8 cellular contexts compared by ENCODE assay signal in the genomic region with DNA sequence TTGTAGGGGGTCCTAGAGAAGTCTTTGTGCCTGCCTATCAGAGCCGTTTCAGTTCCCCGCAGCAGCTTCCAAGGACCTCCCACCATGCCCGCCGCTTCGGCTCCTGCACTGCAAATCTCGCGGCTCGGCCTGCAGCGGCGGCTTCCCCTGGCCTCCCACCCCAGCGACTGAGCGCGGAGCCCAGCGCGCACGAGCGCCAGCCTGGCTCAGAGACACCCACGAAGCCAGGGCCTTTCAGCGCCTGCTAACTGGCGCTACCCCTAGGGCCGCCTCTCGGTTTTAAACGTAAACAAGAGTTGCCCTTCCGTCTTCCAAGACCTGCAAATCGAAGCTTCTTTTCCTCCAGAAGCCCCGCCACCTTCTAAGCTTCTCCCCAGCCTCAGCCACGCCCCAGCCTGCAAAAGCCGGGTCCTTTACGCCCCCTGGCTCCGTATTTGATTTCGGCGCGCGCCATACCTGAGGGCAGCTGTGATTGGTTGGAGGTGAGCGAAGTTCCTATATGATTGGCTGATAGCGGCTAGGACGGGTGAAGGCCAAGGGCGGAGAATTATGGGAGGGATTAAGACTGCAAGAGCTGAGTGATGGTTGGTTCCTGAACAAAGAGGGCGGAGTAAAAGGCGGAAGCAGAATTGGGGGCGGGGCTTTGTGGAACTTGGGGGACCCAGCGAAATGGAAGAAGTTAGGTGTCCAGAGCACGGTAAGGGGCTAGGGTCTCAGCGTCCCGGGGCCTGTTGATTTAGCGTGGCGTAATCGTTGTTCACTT. TPM values are rescaled to one million over a fixed set of nuclear protein-coding genes. Genes with fewer than 3 reads are reported as not detected.
DNase-seq lines count a peak whose midpoint lies in the region; ATAC-seq, FAIRE-seq and TF ChIP-seq lines count a peak whose summit lies in the region.

A gene (plus strand): TSS at position 649 of the 763 bp plus-strand sequence. CDS start 21 bp downstream, at position 670.

- WGBS in pancreas, 2 donors: 0% methylated on average over 48 of the region's 48 CpGs
- WGBS in tibial nerve, 2 donors: 0 to 1% methylated on average over 30 to 39 of the region's 48 CpGs

- ATAC-seq in HG02678 (IDR thresholded peaks at IDR 0.05; ENCODE audit: unreplicated experiment) (peak; percentile 95), Right ventricle myocardium superior (ENCODE audit: poor library complexity) (peak; percentile 99), pancreas (peak; percentile 93 to 98 (median 97))

- peak; percentile 99 for DNase-seq in GM12864 (ENCODE audit: low read depth)
- DNase-seq in NCI-H1105 treated with DMSO at 0.1 percent for 48 hours (lab: John Stamatoyannopoulos, UW): peak; percentile 100
- peak; percentile 99 for DNase-seq in SKM-1 treated with dmso at 0.1 percent for 144 hours (lab: John Stamatoyannopoulos, UW; ENCODE audit: unreplicated experiment)
- peak; percentile 97 for DNase-seq in activated naive CD8-positive, alpha-beta T cell treated with anti-CD3 and anti-CD28 coated beads for 36 hours
- DNase-seq in Right ventricle myocardium superior: peak; percentile 90
- peak; percentile 87 to 96 (median 94) for DNase-seq in pancreas
- DNase-seq in tibial nerve (ENCODE audit: low spot score in 2 of 2): peak; percentile 87 to 95

- TF ChIP-seq CTCF in GM12864 (IDR thresholded peaks at IDR 0.05; ENCODE audit: low read depth, low read length, missing control alignments): no peak
- no peak for TF ChIP-seq CTCF in pancreas (IDR thresholded peaks at IDR 0.05)
- peak in 4 of 5 experiments; percentile 27 to 56 (median 45) for TF ChIP-seq CTCF in tibial nerve (IDR thresholded peaks at IDR 0.05)

- H3K9me3 ChIP-seq in pancreas (no peaks in the 10 kb centered on the region), tibial nerve (no peaks in the 10 kb centered on the region)

- no peak within 1 kb of the TSS for H3K4me3 Mint-ChIP-seq in activated naive CD8-positive, alpha-beta T cell treated with anti-CD3 and anti-CD28 coated beads for 36 hours

- TF ChIP-seq EP300 in tibial nerve (IDR thresholded peaks at IDR 0.05): peak in 1 of 2 donors; percentile 51

- no peak within 1 kb of the TSS for H3K27ac Mint-ChIP-seq in activated naive CD8-positive, alpha-beta T cell treated with anti-CD3 and anti-CD28 coated beads for 36 hours

- FAIRE-seq in pancreas (lab: Jason Lieb, UNC): peak; percentile 85

- H3K27me3 ChIP-seq in pancreas (no peaks in the 10 kb centered on the region), tibial nerve (no peaks in the 10 kb centered on the region)

- peak within 1 kb of the TSS; percentile 60 to 83 (median 76) for H3K27ac ChIP-seq in pancreas
- H3K27ac ChIP-seq in tibial nerve: peak within 1 kb of the TSS in 3 of 4 donors; percentile 21 to 80 (median 72)

- no peak for TF ChIP-seq POLR2A in tibial nerve (IDR thresholded peaks at IDR 0.05)

- peaks cover 46% of the 10 kb centered on the region for H3K36me3 Mint-ChIP-seq in activated naive CD8-positive, alpha-beta T cell treated with anti-CD3 and anti-CD28 coated beads for 36 hours

- no peaks in the 10 kb centered on the region for H3K9me3 Mint-ChIP-seq in activated naive CD8-positive, alpha-beta T cell treated with anti-CD3 and anti-CD28 coated beads for 36 hours

- H3K4me1 ChIP-seq in pancreas (peaks cover 0 to 6% (median 0%) of the 10 kb centered on the region in 3 donors), tibial nerve (peaks cover 0 to 15% (median 6%) of the 10 kb centered on the region in 4 donors)

- intact Hi-C loops in Right ventricle myocardium superior (cut with DNase I) (no loop called here), pancreas (cut with DNase I) (loop anchor here in 2 of 3 donors (5.0 to 10.0 kb wide), 5 partner anchors 65 to 323 kb away; a partner anchor contains a TSS)

- H3K4me3 ChIP-seq in GM12864 (ENCODE audit: low read depth, low read length): peak within 1 kb of the TSS; percentile 91
- peak within 1 kb of the TSS; percentile 62 to 82 (median 72) for H3K4me3 ChIP-seq in pancreas
- H3K4me3 ChIP-seq in tibial nerve: peak within 1 kb of the TSS; percentile 35 to 80 (median 70)

- peaks cover 45% of the 10 kb centered on the region for H3K4me1 Mint-ChIP-seq in activated naive CD8-positive, alpha-beta T cell treated with anti-CD3 and anti-CD28 coated beads for 36 hours

- no peaks in the 10 kb centered on the region for H3K36me3 ChIP-seq in pancreas
- no peaks in the 10 kb centered on the region for H3K36me3 ChIP-seq in tibial nerve

- H3K27me3 Mint-ChIP-seq in activated naive CD8-positive, alpha-beta T cell treated with anti-CD3 and anti-CD28 coated beads for 36 hours: no peaks in the 10 kb centered on the region

RNA-seq across cellular contexts. Expression of the gene that starts here (rescaled TPM):
- total RNA-seq in activated naive CD8-positive, alpha-beta T cell treated with anti-CD3 and anti-CD28 coated beads for 36 hours: 100 to 1,000 TPM; 118 to 124 TPM
- total RNA-seq in Right ventricle myocardium superior (4.3 TPM), pancreas (10 to 100 TPM in 1 of 6 donors, 1 to 10 TPM in 5; 3.5 to 16.5 (median 5.5) TPM), tibial nerve (10 to 100 TPM; 12.9 to 37.5 (median 19.3) TPM)
- 1 to 10 TPM; 2.0 to 3.1 TPM for polyA plus RNA-seq in pancreas

Comparison
In these comparisons a context has a peak if more than half of its experiments do, and no peak if none do; other contexts are left out.
1. Peak in every context shown above with its lines: DNase-seq, ATAC-seq, H3K4me3 ChIP-seq and H3K27ac ChIP-seq.
2. CTCF ChIP-seq: peak in tibial nerve (4 of 5); none in GM12864 (single experiment) and pancreas (0 of 4).